In genomic region chr6:67812693-67813092, GRCh38 we compare ENCODE assay signal across 25 cellular contexts.
DNase-seq lines count a peak whose midpoint lies in the region; ATAC-seq, FAIRE-seq and TF ChIP-seq lines count a peak whose summit lies in the region.
"Had no signal": no experiment of that assay in that cellular context is flagged by ENCODE, and none has a peak within 500 bp of the region (broad histone marks: within the 10 kb centered on the region; RNA-seq: fewer than 3 reads in every experiment).

No MANE protein-coding gene starts in this region.

- H2BK12ac ChIP-seq in H1 (ENCODE audit: low read depth, low read length) = no peak overlapping the region

- no peaks in the 10 kb centered on the region for H3K36me3 Mint-ChIP-seq in neural progenitor cell
- H3K36me3 Mint-ChIP-seq: CD14-positive monocyte; CD8-positive, alpha-beta memory T cell had no signal

- no peak overlapping the region for H2BK120ac ChIP-seq in H1 (replicated peaks; ENCODE audit: low read depth, low read length)

- H3K27ac Mint-ChIP-seq in neural progenitor cell = no peak overlapping the region
- H3K27ac Mint-ChIP-seq: CD14-positive monocyte; CD4-positive, alpha-beta T cell; CD8-positive, alpha-beta memory T cell had no signal

- WGBS in H1 (ENCODE audit: extremely low coverage in 1 of 2, insufficient coverage in 1 of 2, insufficient read length in 1 of 2, insufficient replicate concordance in 2 of 2, low coverage in 1 of 2, low lambda C conversion rate in 2 of 2, missing lambda C conversion rate in 1 of 2), 2 experiments = 78% methylated on average over 1 of the region's 1 CpG; no CpG with 5 or more reads in 1 of the 2 experiments

- H3K9ac ChIP-seq in H1 (replicated peaks in 1 of 4; ENCODE audit: extremely low read depth in 1 of 4, low read depth in 3 of 4, low read length in 3 of 4) (no peak overlapping the region), neural progenitor cell (no peak overlapping the region)
- H3K9ac ChIP-seq: BLaER1 treated with 17β-estradiol and CSF1 and Interleukin-3, amounts not matched to agents 10 nM and 100 nM had no signal

- H3K14ac ChIP-seq in H1 (ENCODE audit: insufficient read length) = no peak overlapping the region

- no peak overlapping the region for H2BK15ac ChIP-seq in H1 (ENCODE audit: low read length)

- POLR2A ChIA-PET in HEK293 (lab: Yijun Ruan, JAX) (no interaction called here), H1 (lab: Charles Lee; ENCODE audit: partially characterized antibody) (no interaction called here)

- H3K4me1 Mint-ChIP-seq in neural progenitor cell = peaks cover 2% of the 10 kb centered on the region
- H3K4me1 Mint-ChIP-seq: CD14-positive monocyte; CD8-positive, alpha-beta memory T cell had no signal

- no peak overlapping the region for H3K56ac ChIP-seq in H1 (replicated peaks; ENCODE audit: insufficient read length, low read depth, low read length)

- H3K23ac ChIP-seq in H1 (ENCODE audit: insufficient read length) = no peak overlapping the region

- H2BK20ac ChIP-seq in H1 (ENCODE audit: low read length) = no peak overlapping the region

- no peaks in the 10 kb centered on the region for H3K27me3 ChIP-seq in H1 (replicated peaks in 1 of 4; ENCODE audit: control insufficient read depth in 3 of 4, extremely low read depth in 1 of 4, insufficient read depth in 3 of 4, low read length in 3 of 4)
- H3K27me3 ChIP-seq in neural progenitor cell = no peaks in the 10 kb centered on the region
- H3K27me3 ChIP-seq: BE2C; BLaER1 treated with 17β-estradiol and CSF1 and Interleukin-3, amounts not matched to agents 10 nM and 100 nM had no signal

- H3K4me2 ChIP-seq in H1 (ENCODE audit: insufficient read depth in 1 of 2, low read depth in 2 of 2, low read length in 2 of 2) (peak overlapping the region in 1 of 2 experiments; percentile 16; a peak in 1 of 4 replicates), neural progenitor cell (no peak overlapping the region)
- H3K4me2 ChIP-seq: A549; BLaER1 treated with 17β-estradiol and CSF1 and Interleukin-3, amounts not matched to agents 10 nM and 100 nM had no signal

- H3K9me3 ChIP-seq in HEK293 (ENCODE audit: control insufficient read depth, insufficient read depth, low read depth, low read length) (no peaks in the 10 kb centered on the region), H1 (ENCODE audit: insufficient read depth in 2 of 2, low read depth in 1 of 2, low read length in 1 of 2) (peaks cover 0 to 5% of the 10 kb centered on the region in 2 experiments; a peak in 1 of 4 replicates), neural progenitor cell (ENCODE audit: low read depth) (no peaks in the 10 kb centered on the region)
- H3K9me3 ChIP-seq: A549, BE2C had no signal

- FAIRE-seq in H1 (lab: Jason Lieb, UNC) = no peak
- FAIRE-seq: A549, D721Med, G401.6, GM12891, GM18507 had no signal

- no peak overlapping the region for H4K8ac ChIP-seq in H1 (ENCODE audit: extremely low read depth, insufficient read depth, low read length)

- H2AFZ ChIP-seq in H1 (ENCODE audit: low read length) = 0 out of 2 replicates have a peak overlapping the region, but pooled peaks have one; percentile 40
- peak overlapping the region; percentile 26 for H2AFZ ChIP-seq in neural progenitor cell (replicated peaks)

- no peak overlapping the region for H3K4me3 ChIP-seq in HEK293 (ENCODE audit: low read depth, low read length)
- no peak overlapping the region for H3K4me3 ChIP-seq in H1 (ENCODE audit: extremely low read depth in 1 of 4, insufficient read depth in 2 of 4, low read depth in 3 of 4, low read length in 4 of 4)
- H3K4me3 ChIP-seq in neural progenitor cell = no peak overlapping the region
- H3K4me3 ChIP-seq: A549; BLaER1 treated with 17β-estradiol and CSF1 and Interleukin-3, amounts not matched to agents 10 nM and 100 nM had no signal

- H3K27ac ChIP-seq in HEK293 (ENCODE audit: extremely low read depth, low read depth, low read length) = no peak overlapping the region
- H3K27ac ChIP-seq in H1 (ENCODE audit: low read depth, low read length) = no peak overlapping the region
- H3K27ac ChIP-seq in neural progenitor cell = no peak overlapping the region
- H3K27ac ChIP-seq: A549; BLaER1 treated with 17β-estradiol and CSF1 and Interleukin-3, amounts not matched to agents 10 nM and 100 nM had no signal

- no peaks in the 10 kb centered on the region for H3K36me3 ChIP-seq in HEK293 (ENCODE audit: control insufficient read depth in 2 of 2, insufficient read depth in 1 of 2, low read length in 2 of 2)
- H3K36me3 ChIP-seq in H1 (ENCODE audit: control insufficient read depth in 2 of 4, insufficient read depth in 4 of 4, low read length in 3 of 4) = no peaks in the 10 kb centered on the region; a peak in 2 of 8 replicates
- no peaks in the 10 kb centered on the region for H3K36me3 ChIP-seq in neural progenitor cell
- H3K36me3 ChIP-seq: BE2C; BLaER1 treated with 17β-estradiol and CSF1 and Interleukin-3, amounts not matched to agents 10 nM and 100 nM had no signal

- CTCF ChIA-PET in HEK293 (lab: Yijun Ruan, JAX) = interaction anchor here (1.2 kb wide), 1 partner anchor 10 kb away, joined by 8 read pairs; no protein-coding TSS in a partner anchor
- CTCF ChIA-PET in H1 (lab: Charles Lee; ENCODE audit: partially characterized antibody) = no interaction called here

- no peak overlapping the region for H3K4ac ChIP-seq in H1 (replicated peaks; ENCODE audit: insufficient read length, low read depth, low read length)

- H3K4me1 ChIP-seq in HEK293 (ENCODE audit: control insufficient read depth, insufficient read depth, low read length) = no peaks in the 10 kb centered on the region
- no peaks in the 10 kb centered on the region for H3K4me1 ChIP-seq in H1 (replicated peaks in 1 of 4; ENCODE audit: control insufficient read depth in 3 of 4, insufficient read depth in 4 of 4, low read length in 3 of 4)
- H3K4me1 ChIP-seq in neural progenitor cell = no peaks in the 10 kb centered on the region
- H3K4me1 ChIP-seq: A549; BLaER1 treated with 17β-estradiol and CSF1 and Interleukin-3, amounts not matched to agents 10 nM and 100 nM had no signal

- H3K79me2 ChIP-seq in H1 (ENCODE audit: control insufficient read depth in 1 of 2, insufficient read depth in 2 of 2, low read length in 2 of 2) (no peaks in the 10 kb centered on the region), neural progenitor cell (ENCODE audit: low read depth) (no peaks in the 10 kb centered on the region)

- peak; percentile 28 for DNase-seq in M059J (ENCODE audit: low read depth)
- no peak for DNase-seq in H1 (ENCODE audit: low read depth in 1 of 2, low spot score in 2 of 2)
- no peak for DNase-seq in neural progenitor cell (ENCODE audit: low spot score)
- DNase-seq in GM03348 (ENCODE audit: low spot score) = no peak
- DNase-seq: 8988T; ACHN; AML-193; BE2C; CD4-positive, alpha-beta T cell; CD8-positive, alpha-beta memory T cell; DMS 273 treated with DMSO at 0.1 percent for 48 hours; DND-41; GOT3; H7; HCEC 1CT had no signal

- H3K27me3 Mint-ChIP-seq in neural progenitor cell (ENCODE audit: insufficient read depth, low read depth) = no peaks in the 10 kb centered on the region
- H3K27me3 Mint-ChIP-seq: CD4-positive, alpha-beta T cell; CD8-positive, alpha-beta memory T cell had no signal

- H4K20me1 ChIP-seq in H1 (replicated peaks in 1 of 2; ENCODE audit: control insufficient read depth in 1 of 2, insufficient read depth in 2 of 2, low read length in 2 of 2) = no peaks in the 10 kb centered on the region
- no peaks in the 10 kb centered on the region for H4K20me1 ChIP-seq in neural progenitor cell (ENCODE audit: low read depth)
- H4K20me1 ChIP-seq: BLaER1 treated with 17β-estradiol and CSF1 and Interleukin-3, amounts not matched to agents 10 nM and 100 nM had no signal

- no peak overlapping the region for H4K5ac ChIP-seq in H1 (ENCODE audit: insufficient read length, low read depth, low read length)

- H3K23me2 ChIP-seq in H1 (ENCODE audit: low read depth, low read length) = no peaks in the 10 kb centered on the region

- no peak for TF ChIP-seq EP300 in H1 (IDR thresholded peaks at IDR 0.05; ENCODE audit: borderline replicate concordance in 1 of 2, low read depth in 2 of 2, low read length in 2 of 2)

- no peak for TF ChIP-seq CTCF in HEK293 (tag by site-specific recombination; IDR thresholded peaks at IDR 0.05)
- TF ChIP-seq CTCF in H1 (IDR thresholded peaks at IDR 0.05; ENCODE audit: control extremely low read depth in 1 of 3, insufficient read depth in 1 of 3, low read depth in 1 of 3, low read length in 3 of 3) = no peak
- TF ChIP-seq CTCF in neural progenitor cell (IDR thresholded peaks at IDR 0.05) = no peak

- no peak overlapping the region for H3K18ac ChIP-seq in H1 (ENCODE audit: extremely low read depth, low read length)

- H4K91ac ChIP-seq in H1 (replicated peaks; ENCODE audit: insufficient read length, low read length) = no peak overlapping the region

- no peak for TF ChIP-seq POLR2A in H1 (IDR thresholded peaks at IDR 0.05; ENCODE audit: control extremely low read depth in 1 of 2, low read depth in 2 of 2, low read length in 2 of 2)

- peaks cover 14% of the 10 kb centered on the region for H3K9me3 Mint-ChIP-seq in neural progenitor cell

- peak overlapping the region; percentile 11; the same call in 1 of the 2 replicates for H2BK5ac ChIP-seq in H1 (ENCODE audit: low read depth, low read length)

- H2AK5ac ChIP-seq in H1 (ENCODE audit: low read depth, low read length) = no peak overlapping the region

- no peak for TF ChIP-seq RAD21 in H1 (IDR thresholded peaks at IDR 0.05 in 1 of 2, conservative IDR thresholded peaks at IDR 0.05 in 1 of 2; ENCODE audit: low read depth in 2 of 2, low read length in 2 of 2)

- no peaks in the 10 kb centered on the region for H3K79me1 ChIP-seq in H1 (ENCODE audit: low read depth, low read length)

- ATAC-seq in GM19463 (IDR thresholded peaks at IDR 0.05; ENCODE audit: unreplicated experiment) = no peak
- no peak for ATAC-seq in GM21447 (IDR thresholded peaks at IDR 0.05; ENCODE audit: unreplicated experiment)
- ATAC-seq: A549 had no signal

- no peak overlapping the region for H3K4me3 Mint-ChIP-seq in neural progenitor cell
- H3K4me3 Mint-ChIP-seq: CD14-positive monocyte; CD4-positive, alpha-beta T cell; CD8-positive, alpha-beta memory T cell had no signal

- no peaks in the 10 kb centered on the region for H3F3A ChIP-seq in neural progenitor cell (ENCODE audit: low read depth)

TF ChIP-seq in HEK293, 187 proteins besides CTCF, POLR2A, EP300 and RAD21:
- TF ChIP-seq ZNF114 (tag by site-specific recombination; IDR thresholded peaks at IDR 0.05) (no peak), SETDB1 (IDR thresholded peaks at IDR 0.05; ENCODE audit: insufficient read length, low read length) (peak; percentile 73)

TF ChIP-seq in H1, 55 proteins besides CTCF, POLR2A, EP300 and RAD21 (continues in another document):
- TF ChIP-seq PHF8 (conservative IDR thresholded peaks at IDR 0.05; ENCODE audit: low read depth, low read length) = no peak
- no peak for TF ChIP-seq CEBPB (IDR thresholded peaks at IDR 0.05; ENCODE audit: low read depth, low read length)
- TF ChIP-seq SIRT6 (IDR thresholded peaks at IDR 0.05; ENCODE audit: low read length) = no peak
- TF ChIP-seq FOSL1 (IDR thresholded peaks at IDR 0.05; ENCODE audit: insufficient read depth, low read depth, low read length) = no peak
- TF ChIP-seq JUND (IDR thresholded peaks at IDR 0.05; ENCODE audit: low read length) = no peak
- no peak for TF ChIP-seq BRCA1 (IDR thresholded peaks at IDR 0.05; ENCODE audit: low read depth, low read length)
- TF ChIP-seq SAP30 (IDR thresholded peaks at IDR 0.05; ENCODE audit: insufficient read depth, insufficient replicate concordance, low read length) = no peak
